ENCODE assay signal across 21 cellular contexts in genomic region chr3:111591555-111591954, GRCh38. TPM values are rescaled to one million over a fixed set of nuclear protein-coding genes. Genes with fewer than 3 reads are reported as not detected.
A peak's percentile ranks its signal among the peaks of the same experiment; 100 is the strongest.
DNase-seq lines count a peak whose midpoint lies in the region; ATAC-seq and TF ChIP-seq lines count a peak whose summit lies in the region.
"Had no signal": no experiment of that assay in that cellular context is flagged by ENCODE, and none has a peak within 500 bp of the region (broad histone marks: within the 10 kb centered on the region; RNA-seq: fewer than 3 reads in every experiment).

No MANE protein-coding gene starts in this region.

- no peak overlapping the region for H3K4me3 ChIP-seq in SK-N-SH (ENCODE audit: low read depth in 2 of 2, low read length in 1 of 2)
- no peak overlapping the region for H3K4me3 ChIP-seq in testis
- H3K4me3 ChIP-seq: sigmoid colon, thoracic aorta had no signal

- H3K4me1 ChIP-seq in SK-N-SH (ENCODE audit: control insufficient read depth in 1 of 2, insufficient read depth in 2 of 2, low read depth in 1 of 2, low read length in 1 of 2) (peaks cover 2 to 56% of the 10 kb centered on the region in 2 experiments; a peak in 3 of 4 replicates), testis (no peaks in the 10 kb centered on the region)
- H3K4me1 ChIP-seq: parathyroid adenoma, sigmoid colon had no signal

- no peak for TF ChIP-seq RAD21 in SK-N-SH (IDR thresholded peaks at IDR 0.05; ENCODE audit: low read length)

- H3K9ac ChIP-seq in SK-N-SH = no peak overlapping the region
- H3K9ac ChIP-seq: parathyroid adenoma had no signal

- H3K4me3 Mint-ChIP-seq in CD4-positive, alpha-beta T cell = no peak overlapping the region
- H3K4me3 Mint-ChIP-seq in activated T-helper 1 cell treated with anti-CD3 and anti-CD28 coated beads, Interleukin-12 subunit alpha, Interleukin-12 subunit beta, Interleukin-2, Interleukin-4 antibody, amounts not matched to agents 30 ng/mL and 10 ng/mL and 1 ng/mL, durations not matched to agents 14 hours and 24 hours and 36 hours = peak overlapping the region; percentile 97
- H3K4me3 Mint-ChIP-seq: CD14-positive monocyte had no signal

- no peaks in the 10 kb centered on the region for H3K27me3 Mint-ChIP-seq in CD4-positive, alpha-beta T cell
- no peaks in the 10 kb centered on the region for H3K27me3 Mint-ChIP-seq in activated T-helper 1 cell treated with anti-CD3 and anti-CD28 coated beads, Interleukin-12 subunit alpha, Interleukin-12 subunit beta, Interleukin-2, Interleukin-4 antibody, amounts not matched to agents 30 ng/mL and 10 ng/mL and 1 ng/mL, durations not matched to agents 14 hours and 24 hours and 36 hours (ENCODE audit: insufficient read depth)

- peaks cover 28% of the 10 kb centered on the region for H3F3A ChIP-seq in SK-N-SH (replicated peaks; ENCODE audit: insufficient read depth)

- intact Hi-C loops in CD4-positive, alpha-beta T cell (cut with DNase I, micrococcal nuclease) = no loop called here
- intact Hi-C loops in activated T-helper 1 cell treated with anti-CD3 and anti-CD28 coated beads, Interleukin-12 subunit alpha, Interleukin-12 subunit beta, Interleukin-2, Interleukin-4 antibody, amounts not matched to agents 30 ng/mL and 10 ng/mL and 1 ng/mL, durations not matched to agents 14 hours and 24 hours and 36 hours (cut with micrococcal nuclease) = no loop called here
- intact Hi-C loops in testis (cut with DNase I; ENCODE audit: low total_unique reads) = no loop called here

- peak overlapping the region; percentile 66; the same call in 1 of the 2 replicates for H2AFZ ChIP-seq in SK-N-SH (ENCODE audit: low read depth)
- H2AFZ ChIP-seq: parathyroid adenoma had no signal

- 89% methylated on average over 3 of the region's 3 CpGs for WGBS in SK-N-SH (ENCODE audit: low lambda C conversion rate)
- 88 to 93% methylated on average over 3 of the region's 3 CpGs for WGBS in testis, 2 donors

- peaks cover 51% of the 10 kb centered on the region for H3K4me1 Mint-ChIP-seq in CD4-positive, alpha-beta T cell (ENCODE audit: low read depth)
- peaks cover 69% of the 10 kb centered on the region for H3K4me1 Mint-ChIP-seq in activated T-helper 1 cell treated with anti-CD3 and anti-CD28 coated beads, Interleukin-12 subunit alpha, Interleukin-12 subunit beta, Interleukin-2, Interleukin-4 antibody, amounts not matched to agents 30 ng/mL and 10 ng/mL and 1 ng/mL, durations not matched to agents 14 hours and 24 hours and 36 hours (ENCODE audit: low read depth)
- H3K4me1 Mint-ChIP-seq: CD14-positive monocyte had no signal

- H3K36me3 ChIP-seq in SK-N-SH (replicated peaks in 1 of 2; ENCODE audit: control insufficient read depth in 1 of 2, insufficient read depth in 2 of 2, low read length in 1 of 2) (no peaks in the 10 kb centered on the region), testis (ENCODE audit: low read depth, missing control alignments) (no peaks in the 10 kb centered on the region)
- H3K36me3 ChIP-seq: sigmoid colon, thoracic aorta had no signal

- H3K9me2 ChIP-seq in SK-N-SH = no peaks in the 10 kb centered on the region

- no peaks in the 10 kb centered on the region for H4K20me1 ChIP-seq in SK-N-SH (ENCODE audit: insufficient read depth)

- CTCF ChIA-PET in SK-N-SH (lab: Yijun Ruan, JAX) = interaction anchor here (0.7 kb wide), 1 partner anchor 77 kb away, joined by 3 read pairs; no protein-coding TSS in a partner anchor
- CTCF ChIA-PET in CD4-positive, alpha-beta T cell (lab: Charles Lee) = interaction anchor here (1.2 kb wide), 1 partner anchor 25 kb away, joined by 10 read pairs; no protein-coding TSS in a partner anchor

- H3K36me3 Mint-ChIP-seq in CD4-positive, alpha-beta T cell (ENCODE audit: low read depth) = peaks cover 92% of the 10 kb centered on the region
- H3K36me3 Mint-ChIP-seq in activated T-helper 1 cell treated with anti-CD3 and anti-CD28 coated beads, Interleukin-12 subunit alpha, Interleukin-12 subunit beta, Interleukin-2, Interleukin-4 antibody, amounts not matched to agents 30 ng/mL and 10 ng/mL and 1 ng/mL, durations not matched to agents 14 hours and 24 hours and 36 hours (ENCODE audit: low read depth) = peaks cover 76% of the 10 kb centered on the region
- H3K36me3 Mint-ChIP-seq: CD14-positive monocyte had no signal

- no peaks in the 10 kb centered on the region for H3K9me3 ChIP-seq in SK-N-SH
- H3K9me3 ChIP-seq in CD4-positive, alpha-beta T cell (ENCODE audit: control insufficient read depth, low read length) = no peaks in the 10 kb centered on the region
- no peaks in the 10 kb centered on the region for H3K9me3 ChIP-seq in testis
- H3K9me3 ChIP-seq: sigmoid colon, thoracic aorta had no signal

- H3K27ac ChIP-seq in SK-N-SH (ENCODE audit: low read depth in 2 of 2, low read length in 1 of 2) (peak overlapping the region in 1 of 2 experiments; percentile 38; a peak in 2 of 4 replicates), testis (no peak overlapping the region)
- no peak overlapping the region for H3K27ac ChIP-seq in CD4-positive, alpha-beta T cell (ENCODE audit: low read depth, low read length)
- H3K27ac ChIP-seq: 22Rv1, parathyroid adenoma, sigmoid colon, thoracic aorta had no signal

- H3K27ac Mint-ChIP-seq in CD4-positive, alpha-beta T cell = peak overlapping the region; percentile 78
- H3K27ac Mint-ChIP-seq in activated T-helper 1 cell treated with anti-CD3 and anti-CD28 coated beads, Interleukin-12 subunit alpha, Interleukin-12 subunit beta, Interleukin-2, Interleukin-4 antibody, amounts not matched to agents 30 ng/mL and 10 ng/mL and 1 ng/mL, durations not matched to agents 14 hours and 24 hours and 36 hours = peak overlapping the region; percentile 99
- H3K27ac Mint-ChIP-seq: CD14-positive monocyte had no signal

- POLR2A ChIA-PET in SK-N-SH (lab: Yijun Ruan, JAX) = no interaction called here
- POLR2A ChIA-PET in CD4-positive, alpha-beta T cell (lab: Charles Lee) = no interaction called here

- TF ChIP-seq POLR2A in testis (IDR thresholded peaks at IDR 0.05) = no peak

- TF ChIP-seq EP300 in SK-N-SH (IDR thresholded peaks at IDR 0.05; ENCODE audit: borderline replicate concordance in 1 of 2, low read depth in 1 of 2, low read length in 1 of 2) = no peak

- H3K27me3 ChIP-seq in SK-N-SH (ENCODE audit: insufficient read depth) = no peaks in the 10 kb centered on the region
- H3K27me3 ChIP-seq in CD4-positive, alpha-beta T cell (ENCODE audit: control insufficient read depth, insufficient read depth, low read length) = no peaks in the 10 kb centered on the region
- H3K27me3 ChIP-seq in testis = no peaks in the 10 kb centered on the region
- H3K27me3 ChIP-seq: sigmoid colon had no signal

- no peak for ATAC-seq in SK-N-SH treated with all-trans-retinoic acid at 6 μM for 48 hours
- ATAC-seq in CD4-positive, alpha-beta T cell (ENCODE audit: poor library complexity) = no peak
- peak; percentile 29 for ATAC-seq in left lobe of liver
- no peak for ATAC-seq in GM21737 (IDR thresholded peaks at IDR 0.05; ENCODE audit: unreplicated experiment)
- ATAC-seq: Right ventricle myocardium inferior had no signal

- H3K9me3 Mint-ChIP-seq in CD4-positive, alpha-beta T cell = no peaks in the 10 kb centered on the region
- H3K9me3 Mint-ChIP-seq in activated T-helper 1 cell treated with anti-CD3 and anti-CD28 coated beads, Interleukin-12 subunit alpha, Interleukin-12 subunit beta, Interleukin-2, Interleukin-4 antibody, amounts not matched to agents 30 ng/mL and 10 ng/mL and 1 ng/mL, durations not matched to agents 14 hours and 24 hours and 36 hours = peaks cover 4% of the 10 kb centered on the region

- TF ChIP-seq CTCF in SK-N-SH (IDR thresholded peaks at IDR 0.05) = no peak
- no peak for TF ChIP-seq CTCF in CD4-positive, alpha-beta T cell (IDR thresholded peaks at IDR 0.05)
- TF ChIP-seq CTCF in testis (IDR thresholded peaks at IDR 0.05) = no peak

- H3K4me2 ChIP-seq in SK-N-SH = 0 out of 2 replicates have a peak overlapping the region, but pooled peaks have one; percentile 9

- DNase-seq in SK-N-SH (no peak), left lobe of liver (ENCODE audit: low spot score) (no peak), testis (no peak), NCI-H2081 treated with DMSO at 0.1 percent for 48 hours (lab: John Stamatoyannopoulos, UW) (no peak)
- no peak for DNase-seq in CD4-positive, alpha-beta T cell
- DNase-seq in activated T-helper 1 cell treated with anti-CD3 and anti-CD28 coated beads, Interleukin-12 subunit alpha, Interleukin-12 subunit beta, Interleukin-2, Interleukin-4 antibody, amounts not matched to agents 30 ng/mL and 10 ng/mL and 1 ng/mL, durations not matched to agents 14 hours and 24 hours and 36 hours (ENCODE audit: low spot score) = no peak
- DNase-seq: activated CD4-positive, CD25-positive, alpha-beta regulatory T cell; DMS79; NCI-H1694; sigmoid colon; stimulated activated CD4-positive, alpha-beta T cell treated with anti-CD3 and anti-CD28 coated beads, Interleukin-2, amount 100 ng/mL, for 48 hours had no signal

- no peaks in the 10 kb centered on the region for H3K79me2 ChIP-seq in SK-N-SH (ENCODE audit: insufficient read depth)
- H3K79me2 ChIP-seq: parathyroid adenoma had no signal

TF ChIP-seq in SK-N-SH, 30 proteins besides CTCF, POLR2A, EP300 and RAD21 (continues in another document):
- TF ChIP-seq TCF12 (IDR thresholded peaks at IDR 0.05) = no peak
- no peak for TF ChIP-seq FOXM1 (IDR thresholded peaks at IDR 0.05; ENCODE audit: low read depth)
- no peak for TF ChIP-seq SMC3 (IDR thresholded peaks at IDR 0.05; ENCODE audit: low read depth, low read length)

RNA-seq across cellular contexts. Expression of gene ZBED2, which starts 3.6 kb away (rescaled TPM):
- 0.76 and 1.3 TPM in 2 replicates for polyA plus RNA-seq in SK-N-SH (2012; rRNA removed)
- 1.3 and 1.4 TPM in 2 replicates for polyA plus RNA-seq in SK-N-SH (2012; cell fraction: cytosol; rRNA removed)
- 0.47 and 0.83 TPM in 2 replicates for polyA plus RNA-seq in SK-N-SH (2012; cell fraction: nucleus; rRNA removed)
- under 1 TPM in 1 of 2 experiments, not detected in 1; 0.11 TPM for total RNA-seq in CD4-positive, alpha-beta T cell
- total RNA-seq in activated T-helper 1 cell treated with anti-CD3 and anti-CD28 coated beads, Interleukin-12 subunit alpha, Interleukin-12 subunit beta, Interleukin-2, Interleukin-4 antibody, amounts not matched to agents 30 ng/mL and 10 ng/mL and 1 ng/mL, durations not matched to agents 14 hours and 24 hours and 36 hours = 812 and 827 TPM in 2 replicates
- 0.20 TPM for total RNA-seq in left lobe of liver
- total RNA-seq in testis = not detected
- 2.0 TPM for polyA plus RNA-seq in testis (ENCODE audit: insufficient read depth, low read depth, low replicate concordance)
- total RNA-seq: liver, NCI-H460, Right ventricle myocardium inferior, sigmoid colon, thoracic aorta had no signal
- polyA plus RNA-seq: CD14-positive monocyte, liver had no signal

RNA-seq across cellular contexts. Expression of gene CD96, which starts 49.6 kb away (rescaled TPM):
- polyA plus RNA-seq in SK-N-SH (2012; rRNA removed) (0.02 and 0.06 TPM in 2 replicates), testis (ENCODE audit: insufficient read depth, low read depth, low replicate concordance) (1.5 TPM)
- 0.03 and 0.05 TPM in 2 replicates for polyA plus RNA-seq in SK-N-SH (2012; cell fraction: cytosol; rRNA removed)
- polyA plus RNA-seq in SK-N-SH (2012; cell fraction: nucleus; rRNA removed) = 0.01 TPM in 1 of 2 replicates, not detected in the other
- 100 to 1,000 TPM; 194 to 205 TPM for total RNA-seq in CD4-positive, alpha-beta T cell
- 79.1 and 79.7 TPM in 2 replicates for total RNA-seq in activated T-helper 1 cell treated with anti-CD3 and anti-CD28 coated beads, Interleukin-12 subunit alpha, Interleukin-12 subunit beta, Interleukin-2, Interleukin-4 antibody, amounts not matched to agents 30 ng/mL and 10 ng/mL and 1 ng/mL, durations not matched to agents 14 hours and 24 hours and 36 hours
- total RNA-seq in left lobe of liver (0.40 TPM), testis (under 1 TPM; 0.16 to 0.99 TPM)
- total RNA-seq: epithelial cell of proximal tubule, NCI-H460 had no signal

Comparison
In these comparisons a context has a peak if more than half of its experiments do, and no peak if none do; other contexts are left out.
1. RNA of gene ZBED2, which starts 3.6 kb away (total RNA-seq): 812 to 827 TPM in activated T-helper 1 cell treated with anti-CD3 and anti-CD28 coated beads, Interleukin-12 subunit alpha, Interleukin-12 subunit beta, Interleukin-2, Interleukin-4 antibody, amounts not matched to agents 30 ng/mL and 10 ng/mL and 1 ng/mL, durations not matched to agents 14 hours and 24 hours and 36 hours; 0.20 TPM in left lobe of liver (single experiment), 0.11 TPM in CD4-positive, alpha-beta T cell and not detected in testis; every median in the first group is over 100 times any median in the second.
2. RNA of gene CD96, which starts 49.6 kb away (total RNA-seq): 194 to 205 TPM in CD4-positive, alpha-beta T cell and 79.1 to 79.7 TPM in activated T-helper 1 cell treated with anti-CD3 and anti-CD28 coated beads, Interleukin-12 subunit alpha, Interleukin-12 subunit beta, Interleukin-2, Interleukin-4 antibody, amounts not matched to agents 30 ng/mL and 10 ng/mL and 1 ng/mL, durations not matched to agents 14 hours and 24 hours and 36 hours; 0.16 to 0.99 TPM in testis and 0.40 TPM in left lobe of liver (single experiment); every median in the first group is over 10 times any median in the second.